2 cellular contexts compared by ENCODE assay signal in genomic region chr14:31819281-31819680, GRCh38.
TF ChIP-seq lines count a peak whose summit lies in the region.

No MANE protein-coding gene starts in this region.

TF ChIP-seq in HCT116, 20 proteins besides CTCF, POLR2A, EP300 and RAD21:
- TF ChIP-seq REST (IDR thresholded peaks at IDR 0.05; ENCODE audit: low read depth): no peak
- TF ChIP-seq ZNF274 (IDR thresholded peaks at IDR 0.05; ENCODE audit: low read depth, low read length): no peak
- TF ChIP-seq EZH2phosphoT487 (IDR thresholded peaks at IDR 0.05; ENCODE audit: borderline replicate concordance): no peak
- no peak for TF ChIP-seq EGR1 (IDR thresholded peaks at IDR 0.05; ENCODE audit: low read depth)
- TF ChIP-seq YY1 (IDR thresholded peaks at IDR 0.05; ENCODE audit: extremely low read depth, insufficient replicate concordance, low read depth, low read length): no peak
- TF ChIP-seq EZH2 (IDR thresholded peaks at IDR 0.05): no peak
- no peak for TF ChIP-seq SP1 (IDR thresholded peaks at IDR 0.05; ENCODE audit: low read depth)
- TF ChIP-seq ZBTB33 (IDR thresholded peaks at IDR 0.05; ENCODE audit: extremely low read depth, insufficient replicate concordance, low read length): no peak
- TF ChIP-seq MAX (IDR thresholded peaks at IDR 0.05): no peak
- TF ChIP-seq SRF (IDR thresholded peaks at IDR 0.05; ENCODE audit: low read depth): no peak
- no peak for TF ChIP-seq POLR2AphosphoS5 (IDR thresholded peaks at IDR 0.05; ENCODE audit: low read depth, low read length)
- TF ChIP-seq ZFX (IDR thresholded peaks at IDR 0.05): no peak
- TF ChIP-seq CBX3 (IDR thresholded peaks at IDR 0.05; ENCODE audit: low read depth): no peak
- TF ChIP-seq ELF1 (IDR thresholded peaks at IDR 0.05; ENCODE audit: borderline replicate concordance, low read depth): no peak
- no peak for TF ChIP-seq CEBPB (IDR thresholded peaks at IDR 0.05; ENCODE audit: low read depth)
- no peak for TF ChIP-seq TCF7L2 (IDR thresholded peaks at IDR 0.05; ENCODE audit: borderline replicate concordance, extremely low read depth, insufficient read depth, insufficient read length)
- no peak for TF ChIP-seq ATF3 (IDR thresholded peaks at IDR 0.05)
- TF ChIP-seq FOSL1 (IDR thresholded peaks at IDR 0.05; ENCODE audit: low read depth): no peak
- TF ChIP-seq JUND (IDR thresholded peaks at IDR 0.05): no peak
- TF ChIP-seq SIN3A (IDR thresholded peaks at IDR 0.05; ENCODE audit: low read depth): no peak

TF ChIP-seq in SK-N-SH treated with all-trans-retinoic acid at 6 μM for 48 hours, 23 proteins besides CTCF, POLR2A, EP300 and RAD21:
- TF ChIP-seq ZNF8 (CRISPR knock-in tag; IDR thresholded peaks at IDR 0.05) (no peak), TOX (CRISPR knock-in tag; IDR thresholded peaks at IDR 0.05; ENCODE audit: borderline replicate concordance) (no peak), TCF4 (CRISPR knock-in tag; IDR thresholded peaks at IDR 0.05; ENCODE audit: borderline replicate concordance) (peak; percentile 27; the same call in 1 of the 2 replicates)
